8 cellular contexts compared by ENCODE assay signal in the genomic region with DNA sequence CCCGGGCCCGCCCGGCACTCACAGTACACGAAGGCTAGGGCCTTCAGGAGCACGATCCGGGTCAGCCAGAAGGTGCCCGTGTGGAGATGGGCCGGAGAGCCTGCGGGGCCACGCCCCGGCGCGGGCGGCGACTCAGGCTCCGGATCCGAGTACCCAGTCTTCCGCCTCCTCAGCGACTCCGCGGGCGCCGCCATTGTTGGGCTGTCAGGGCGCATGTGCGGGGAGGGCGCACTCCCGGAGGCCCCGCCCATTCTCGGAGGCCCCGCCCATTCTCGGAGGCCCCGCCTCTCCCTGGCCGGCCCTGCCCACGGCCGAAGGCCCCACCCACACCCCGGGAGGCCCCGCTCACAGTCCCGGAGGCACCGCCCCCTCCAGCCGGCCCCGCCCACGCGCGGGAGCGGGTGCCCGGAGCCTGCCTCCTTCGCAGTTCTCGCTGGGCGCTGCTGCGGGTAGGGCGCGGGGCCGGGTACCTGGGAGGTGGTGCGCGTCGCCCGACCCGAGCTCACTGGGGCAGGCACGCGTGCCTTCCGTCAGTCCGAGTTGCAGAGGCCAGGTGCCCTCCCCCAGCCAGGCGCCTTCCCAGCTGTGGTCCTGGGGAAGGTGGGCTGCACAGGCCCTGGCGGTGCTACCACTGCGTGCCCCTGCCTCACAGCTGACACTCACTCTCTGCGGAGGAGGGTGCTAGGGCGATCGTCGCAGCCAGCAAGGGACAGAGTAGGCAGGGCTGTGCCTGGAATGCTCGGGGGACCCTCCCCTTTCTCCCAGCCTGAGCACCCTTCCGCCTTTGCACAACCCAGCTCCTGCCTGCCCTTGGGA. TPM values are rescaled to one million over a fixed set of nuclear protein-coding genes. Genes with fewer than 3 reads are reported as not detected.
DNase-seq lines count a peak whose midpoint lies in the region; ATAC-seq, FAIRE-seq and TF ChIP-seq lines count a peak whose summit lies in the region.

A gene (minus strand): TSS at position 219 of the 816 bp plus-strand sequence. CDS start 4 bp downstream, at position 215.

- TF ChIP-seq CTCF in astrocyte of the cerebellum (IDR thresholded peaks at IDR 0.05; ENCODE audit: low read depth, low read length, missing control alignments) (no peak), retinal pigment epithelial cell (conservative IDR thresholded peaks at IDR 0.05; ENCODE audit: low read depth, low read length) (no peak)

- peak; percentile 100 for DNase-seq in GM12891 (ENCODE audit: insufficient read length, low spot score)
- DNase-seq in NCI-H1436 (lab: John Stamatoyannopoulos, UW) = peak; percentile 86
- peak; percentile 97 for DNase-seq in T-helper 9 cell
- peak; percentile 26 for DNase-seq in astrocyte of the cerebellum (ENCODE audit: low read depth)
- DNase-seq in hippocampal formation (lab: John Stamatoyannopoulos, UW) = peak; percentile 89 to 97
- peak; percentile 39 for DNase-seq in retinal pigment epithelial cell (ENCODE audit: low read depth)

- peak; percentile 99 for FAIRE-seq in GM12891 (lab: Jason Lieb, UNC)

- TF ChIP-seq POLR2A in GM12891 (IDR thresholded peaks at IDR 0.05; ENCODE audit: low read depth, low read length) = peak; percentile 85

- H3K4me3 ChIP-seq in astrocyte of the cerebellum (ENCODE audit: low read depth, low read length) (peak within 1 kb of the TSS; percentile 77), retinal pigment epithelial cell (ENCODE audit: low read length) (peak within 1 kb of the TSS; percentile 69)

- ATAC-seq in HG02642 (IDR thresholded peaks at IDR 0.05; ENCODE audit: poor library complexity, unreplicated experiment) = peak; percentile 77
- no peak for ATAC-seq in GM18858 (IDR thresholded peaks at IDR 0.05; ENCODE audit: unreplicated experiment)

- in situ Hi-C loops in astrocyte of the cerebellum (cut with HindIII; ENCODE audit: low sequenced_read_pairs) = loop anchor here (10.0 kb wide), 1 partner anchor 256 kb away; a partner anchor contains a TSS

TF ChIP-seq in GM12891, 5 proteins besides CTCF, POLR2A, EP300 and RAD21:
- TF ChIP-seq PAX5 (IDR thresholded peaks at IDR 0.05; ENCODE audit: insufficient read depth, low read length, severe bottlenecking) = no peak
- no peak for TF ChIP-seq SPI1 (IDR thresholded peaks at IDR 0.05; ENCODE audit: low read depth, low read length)
- peak; percentile 63; the same call in 1 of the 2 replicates for TF ChIP-seq POLR2AphosphoS5 (IDR thresholded peaks at IDR 0.05; ENCODE audit: low read depth, low read length)
- TF ChIP-seq POU2F2 (IDR thresholded peaks at IDR 0.05; ENCODE audit: low read depth, low read length) = no peak
- peak; percentile 83 for TF ChIP-seq TAF1 (IDR thresholded peaks at IDR 0.05; ENCODE audit: low read depth, low read length)

RNA-seq across cellular contexts. Expression of the gene that starts here (rescaled TPM):
- polyA plus RNA-seq in GM12891 (2012; ENCODE audit: low read depth, missing spikeins) = 3.6 TPM

Comparison
In these comparisons a context has a peak if more than half of its experiments do, and no peak if none do; other contexts are left out.
1. DNase-seq: peak in every context shown above with its lines; median percentile 100 in GM12891; 97 in T-helper 9 cell; 93 in hippocampal formation; 86 in NCI-H1436; 39 in retinal pigment epithelial cell; 26 in astrocyte of the cerebellum.